Comparison of ENCODE assay signal across 13 cellular contexts in genomic region chr6:33183071-33183683, GRCh38. TPM values are rescaled to one million over a fixed set of nuclear protein-coding genes. Genes with fewer than 3 reads are reported as not detected.
DNase-seq lines count a peak whose midpoint lies in the region; ATAC-seq lines count a peak whose summit lies in the region.
"Had no signal": no experiment of that assay in that cellular context is flagged by ENCODE, and none has a peak within 500 bp of the region (broad histone marks: within the 10 kb centered on the region; RNA-seq: fewer than 3 reads in every experiment).

No MANE protein-coding gene starts in this region.

- POLR2A ChIA-PET in CD4-positive, alpha-beta memory T cell (lab: Charles Lee; ENCODE audit: partially characterized antibody) = interaction anchor here (0.9 to 1.5 kb wide), 13 partner anchors 10 to 211 kb away, joined by 3 to 11 read pairs (median 5); partner anchors contain the start of genes B3GALT4, COL11A2, RING1 and RPS18
- POLR2A ChIA-PET in activated CD4-positive, alpha-beta memory T cell treated with anti-CD3 and anti-CD28 coated beads for 36 hours (lab: Charles Lee) = interaction anchor here (0.7 to 1.2 kb wide), 2 partner anchors 17 to 22 kb away, joined by 3 read pairs; partner anchors contain the start of genes HSD17B8, RXRB and SLC39A7

- intact Hi-C loops in CD4-positive, alpha-beta memory T cell (cut with micrococcal nuclease) = loop anchor here (1.0 to 2.0 kb wide), 2 partner anchors 14 to 17 kb away; partner anchors contain the start of genes RXRB and SLC39A7
- intact Hi-C loops in activated CD4-positive, alpha-beta memory T cell treated with anti-CD3 and anti-CD28 coated beads for 36 hours (cut with micrococcal nuclease) = no loop called here

- H3K9me3 Mint-ChIP-seq in CD4-positive, alpha-beta memory T cell = peaks cover 0 to 13% (median 5%) of the 10 kb centered on the region in 8 donors
- peaks cover 7 to 13% (median 9%) of the 10 kb centered on the region in 3 donors for H3K9me3 Mint-ChIP-seq in IgD-negative memory B cell
- H3K9me3 Mint-ChIP-seq in activated CD4-positive, alpha-beta memory T cell treated with anti-CD3 and anti-CD28 coated beads for 36 hours = peaks cover 13% of the 10 kb centered on the region
- H3K9me3 Mint-ChIP-seq: brain had no signal

- H3K4me3 Mint-ChIP-seq in CD4-positive, alpha-beta memory T cell = peak overlapping the region; percentile 42 to 85 (median 54)
- peak overlapping the region in 3 of 4 donors; percentile 39 to 79 (median 73) for H3K4me3 Mint-ChIP-seq in IgD-negative memory B cell
- H3K4me3 Mint-ChIP-seq in activated CD4-positive, alpha-beta memory T cell treated with anti-CD3 and anti-CD28 coated beads for 36 hours = peak overlapping the region; percentile 14
- H3K4me3 Mint-ChIP-seq: brain had no signal

- peak overlapping the region in 1 of 2 donors; percentile 3 for H3K4me3 ChIP-seq in CD4-positive, alpha-beta memory T cell (ENCODE audit: low read length in 2 of 2)
- H3K4me3 ChIP-seq in mesodermal cell (ENCODE audit: extremely low read depth, insufficient read depth, low read length, poor library complexity, severe bottlenecking) = no peak overlapping the region

- peaks cover 1% of the 10 kb centered on the region for H3K27me3 ChIP-seq in CD4-positive, alpha-beta memory T cell (ENCODE audit: insufficient read depth, low read length)

- H3K36me3 ChIP-seq in CD4-positive, alpha-beta memory T cell (ENCODE audit: insufficient read depth, low read length) = no peaks in the 10 kb centered on the region
- H3K36me3 ChIP-seq in mesodermal cell (ENCODE audit: control insufficient read depth, insufficient read depth, low read length) = no peaks in the 10 kb centered on the region

- peak overlapping the region; percentile 56 to 91 (median 83) for H3K27ac Mint-ChIP-seq in CD4-positive, alpha-beta memory T cell
- H3K27ac Mint-ChIP-seq in IgD-negative memory B cell = peak overlapping the region in 2 of 3 donors; percentile 71 to 83
- peak overlapping the region; percentile 90 for H3K27ac Mint-ChIP-seq in activated CD4-positive, alpha-beta memory T cell treated with anti-CD3 and anti-CD28 coated beads for 36 hours
- H3K27ac Mint-ChIP-seq: brain had no signal

- peaks cover 17 to 28% (median 21%) of the 10 kb centered on the region in 4 donors for H3K4me1 Mint-ChIP-seq in CD4-positive, alpha-beta memory T cell
- H3K4me1 Mint-ChIP-seq in IgD-negative memory B cell = peaks cover 12 to 13% (median 13%) of the 10 kb centered on the region in 3 donors
- H3K4me1 Mint-ChIP-seq in activated CD4-positive, alpha-beta memory T cell treated with anti-CD3 and anti-CD28 coated beads for 36 hours (ENCODE audit: low read depth) = peaks cover 18% of the 10 kb centered on the region
- H3K4me1 Mint-ChIP-seq: brain had no signal

- peaks cover 2 to 12% of the 10 kb centered on the region in 2 donors for H3K36me3 Mint-ChIP-seq in CD4-positive, alpha-beta memory T cell
- H3K36me3 Mint-ChIP-seq in IgD-negative memory B cell = no peaks in the 10 kb centered on the region
- peaks cover 13% of the 10 kb centered on the region for H3K36me3 Mint-ChIP-seq in activated CD4-positive, alpha-beta memory T cell treated with anti-CD3 and anti-CD28 coated beads for 36 hours

- no peak overlapping the region for H3K27ac ChIP-seq in CD4-positive, alpha-beta memory T cell (ENCODE audit: low read depth, low read length)
- H3K27ac ChIP-seq in mesodermal cell (ENCODE audit: low read depth, low read length, severe bottlenecking) = peak overlapping the region; percentile 10

- WGBS in mesodermal cell (ENCODE audit: insufficient coverage in 2 of 2), 2 experiments = 95 to 100% methylated on average over 4 to 5 of the region's 5 CpGs

- CTCF ChIA-PET in CD4-positive, alpha-beta memory T cell (lab: Charles Lee; ENCODE audit: partially characterized antibody) = interaction anchor here (0.7 to 1.5 kb wide), 6 partner anchors 11 to 34 kb away, joined by 3 to 8 read pairs (median 3); no protein-coding TSS in a partner anchor
- CTCF ChIA-PET in activated CD4-positive, alpha-beta memory T cell treated with anti-CD3 and anti-CD28 coated beads for 36 hours (lab: Charles Lee) = interaction anchor here (0.7 to 1.3 kb wide), 4 partner anchors 14 to 529 kb away, joined by 4 to 9 read pairs (median 6); no protein-coding TSS in a partner anchor

- H3K9me3 ChIP-seq in CD4-positive, alpha-beta memory T cell (ENCODE audit: control insufficient read depth in 1 of 2, low read length in 2 of 2) = no peaks in the 10 kb centered on the region
- H3K9me3 ChIP-seq in mesodermal cell (ENCODE audit: control insufficient read depth, low read length) = no peaks in the 10 kb centered on the region

- no peak for ATAC-seq in HG02623 (IDR thresholded peaks at IDR 0.05; ENCODE audit: unreplicated experiment)
- ATAC-seq in HG03520 (IDR thresholded peaks at IDR 0.05; ENCODE audit: unreplicated experiment) = no peak
- ATAC-seq: Right ventricle myocardium inferior had no signal

- H3K4me1 ChIP-seq in CD4-positive, alpha-beta memory T cell (ENCODE audit: insufficient read depth, low read length) = peaks cover 20% of the 10 kb centered on the region
- no peaks in the 10 kb centered on the region for H3K4me1 ChIP-seq in mesodermal cell (ENCODE audit: control insufficient read depth, insufficient read depth, low read length, poor library complexity, severe bottlenecking)

- peaks cover 7 to 10% of the 10 kb centered on the region in 2 donors for H3K27me3 Mint-ChIP-seq in CD4-positive, alpha-beta memory T cell
- peaks cover 6% of the 10 kb centered on the region for H3K27me3 Mint-ChIP-seq in IgD-negative memory B cell
- H3K27me3 Mint-ChIP-seq in activated CD4-positive, alpha-beta memory T cell treated with anti-CD3 and anti-CD28 coated beads for 36 hours = no peaks in the 10 kb centered on the region

- DNase-seq in CD4-positive, alpha-beta memory T cell = peak in 1 of 5 donors; percentile 12
- no peak for DNase-seq in activated CD4-positive, alpha-beta memory T cell treated with anti-CD3 and anti-CD28 coated beads for 36 hours
- no peak for DNase-seq in anterior cingulate cortex (lab: John Stamatoyannopoulos, UW)
- no peak for DNase-seq in DMS114 treated with DMSO at 0.1 percent for 48 hours (lab: John Stamatoyannopoulos, UW; ENCODE audit: unreplicated experiment)
- DNase-seq: Calu3; NCI-H2171; stimulated activated CD4-positive, alpha-beta T cell treated with anti-CD3 and anti-CD28 coated beads, Interleukin-1b, Interleukin-23, amount 100 ng/mL, for 48 hours had no signal

RNA-seq across cellular contexts. Expression of gene COL11A2, which starts 9.1 kb away (rescaled TPM):
- total RNA-seq in CD4-positive, alpha-beta memory T cell = 1 to 10 TPM; 1.2 to 1.6 TPM
- polyA plus RNA-seq in CD4-positive, alpha-beta memory T cell = under 1 TPM; 0.40 to 0.49 TPM
- polyA plus RNA-seq in IgD-negative memory B cell = not detected
- 1 to 10 TPM in 1 of 2 experiments, under 1 TPM in 1; 0.69 to 1.0 TPM for total RNA-seq in activated CD4-positive, alpha-beta memory T cell treated with anti-CD3 and anti-CD28 coated beads for 36 hours
- 20.3 TPM for polyA plus RNA-seq in mesodermal cell (2013, experiment 1 of 2)
- 16.4 TPM for polyA plus RNA-seq in mesodermal cell (2013, experiment 2 of 2)

RNA-seq across cellular contexts. Expression of gene RXRB, which starts 17.3 kb away (rescaled TPM):
- 10 to 100 TPM; 89.2 to 94.3 TPM for total RNA-seq in CD4-positive, alpha-beta memory T cell
- 10 to 100 TPM in 1 of 2 donors, 1 to 10 TPM in 1; 5.6 to 11.5 TPM for polyA plus RNA-seq in CD4-positive, alpha-beta memory T cell
- 9.7 TPM for polyA plus RNA-seq in IgD-negative memory B cell
- total RNA-seq in activated CD4-positive, alpha-beta memory T cell treated with anti-CD3 and anti-CD28 coated beads for 36 hours = 10 to 100 TPM; 40.9 to 41.4 TPM
- 39.3 TPM for polyA plus RNA-seq in mesodermal cell (2013, experiment 1 of 2)
- polyA plus RNA-seq in mesodermal cell (2013, experiment 2 of 2) = 31.0 TPM

RNA-seq across cellular contexts. Expression of gene SLC39A7, which starts 17.5 kb away (rescaled TPM):
- 10 to 100 TPM; 40.8 to 40.9 TPM for total RNA-seq in CD4-positive, alpha-beta memory T cell
- polyA plus RNA-seq in CD4-positive, alpha-beta memory T cell = 10 to 100 TPM; 22.9 to 23.1 TPM
- 23.1 TPM for polyA plus RNA-seq in IgD-negative memory B cell
- 10 to 100 TPM; 42.0 to 45.7 TPM for total RNA-seq in activated CD4-positive, alpha-beta memory T cell treated with anti-CD3 and anti-CD28 coated beads for 36 hours
- 136 TPM for polyA plus RNA-seq in mesodermal cell (2013, experiment 1 of 2)
- polyA plus RNA-seq in mesodermal cell (2013, experiment 2 of 2) = 121 TPM

RNA-seq across cellular contexts. Expression of gene HSD17B8, which starts 21.3 kb away (rescaled TPM):
- 10 to 100 TPM; 20.2 to 22.3 TPM for total RNA-seq in CD4-positive, alpha-beta memory T cell
- polyA plus RNA-seq in CD4-positive, alpha-beta memory T cell = 10 to 100 TPM; 57.4 to 77.3 TPM
- 30.9 TPM for polyA plus RNA-seq in IgD-negative memory B cell
- 10 to 100 TPM; 35.3 to 36.1 TPM for total RNA-seq in activated CD4-positive, alpha-beta memory T cell treated with anti-CD3 and anti-CD28 coated beads for 36 hours
- 4.5 TPM for polyA plus RNA-seq in mesodermal cell (2013, experiment 1 of 2)
- 3.3 TPM for polyA plus RNA-seq in mesodermal cell (2013, experiment 2 of 2)

RNA-seq across cellular contexts. Expression of gene RING1, which starts 25.1 kb away (rescaled TPM):
- 10 to 100 TPM; 36.8 to 38.4 TPM for total RNA-seq in CD4-positive, alpha-beta memory T cell
- polyA plus RNA-seq in CD4-positive, alpha-beta memory T cell = 1 to 10 TPM; 3.4 to 7.8 TPM
- 9.9 TPM for polyA plus RNA-seq in IgD-negative memory B cell
- 10 to 100 TPM; 25.4 to 28.4 TPM for total RNA-seq in activated CD4-positive, alpha-beta memory T cell treated with anti-CD3 and anti-CD28 coated beads for 36 hours
- polyA plus RNA-seq in mesodermal cell (2013, experiment 1 of 2) = 30.4 TPM
- polyA plus RNA-seq in mesodermal cell (2013, experiment 2 of 2) = 27.6 TPM

Comparison
In these comparisons a context has a peak if more than half of its experiments do, and no peak if none do; other contexts are left out.
1. H3K4me3 Mint-ChIP-seq: peak in every context shown above with its lines; median percentile 73 in IgD-negative memory B cell; 54 in CD4-positive, alpha-beta memory T cell; 14 in activated CD4-positive, alpha-beta memory T cell treated with anti-CD3 and anti-CD28 coated beads for 36 hours.